ENCODE assay signal across 8 cellular contexts in the genomic region with DNA sequence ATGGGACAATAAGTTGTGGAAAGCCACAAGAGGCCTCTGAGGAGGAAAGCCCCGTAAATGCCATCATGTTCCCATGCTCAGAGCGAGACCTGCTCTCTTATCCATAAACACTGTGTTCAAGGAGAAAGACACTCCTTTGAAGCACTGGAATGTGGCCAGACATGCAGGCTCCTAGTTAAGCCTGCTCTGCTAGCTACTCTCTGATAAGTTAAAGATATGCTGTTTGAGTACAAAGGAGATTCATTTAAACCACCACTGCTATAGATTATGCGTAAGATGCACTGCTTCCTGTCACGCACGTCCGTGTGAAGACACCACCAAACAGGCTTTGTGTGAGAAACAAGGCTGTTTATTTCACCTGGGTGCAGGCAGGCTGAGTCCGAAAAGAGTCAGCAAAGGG. TPM values are rescaled to one million over a fixed set of nuclear protein-coding genes. Genes with fewer than 3 reads are reported as not detected.
DNase-seq lines count a peak whose midpoint lies in the region; ATAC-seq, FAIRE-seq and TF ChIP-seq lines count a peak whose summit lies in the region.
"Not testable (repeated sequence)": the region's sequence is repeated elsewhere in the genome, so short reads cannot be mapped to it uniquely, and the experiment has no call there.

No MANE protein-coding gene starts in this region.

- in situ Hi-C loops in HAP-1 (cut with MboI; ENCODE audit: low sequenced_read_pairs); HepG2 (cut with HindIII; ENCODE audit: extremely low pct_ligation_motif_present, low pct_unique_long_range_greater_than_20kb): not testable (repeated sequence)

- not testable (repeated sequence) for H3K4me2 ChIP-seq in PC-9; HepG2 (ENCODE audit: low read depth, low read length)
- peak overlapping the region; percentile 51 for H3K4me2 ChIP-seq in trophoblast cell (ENCODE audit: low read length)

- peak overlapping the region; percentile 23 for H4K8ac ChIP-seq in trophoblast cell (ENCODE audit: low read depth, low read length)

- not testable (repeated sequence) for H3K79me2 ChIP-seq in PC-9 (ENCODE audit: low read depth); HepG2 (ENCODE audit: insufficient read depth, low read length); trophoblast cell (ENCODE audit: control insufficient read depth, insufficient read depth, low read length, poor library complexity)

- H3K27ac ChIP-seq in PC-9; HepG2 (ENCODE audit: extremely low read length, insufficient read depth, low read length): not testable (repeated sequence)
- H3K27ac ChIP-seq in trophoblast cell (ENCODE audit: low read depth, low read length), result peak overlapping the region; percentile 97

- FAIRE-seq in HepG2 (lab: Jason Lieb, UNC), result not testable (repeated sequence)

- WGBS in HepG2 (ENCODE audit: low lambda C conversion rate), result 30% methylated on average over 7 of the region's 7 CpGs
- WGBS in trophoblast cell (ENCODE audit: extremely low coverage, insufficient coverage, insufficient read length), result no CpG with 5 or more reads among the region's 7 CpGs

- not testable (repeated sequence) for H2AK5ac ChIP-seq in trophoblast cell (ENCODE audit: low read length)

- H3K27ac Mint-ChIP-seq in activated CD4-positive, alpha-beta T cell treated with anti-CD3 and anti-CD28 coated beads, Interleukin-2, amount 10 ng/mL, durations not matched to agents 7 days and 5 days, result peak overlapping the region; percentile 82

- H3K4me3 Mint-ChIP-seq in activated CD4-positive, alpha-beta T cell treated with anti-CD3 and anti-CD28 coated beads, Interleukin-2, amount 10 ng/mL, durations not matched to agents 7 days and 5 days, result not testable (repeated sequence)

- H3K36me3 ChIP-seq in HAP-1 (replicated peaks); PC-9 (ENCODE audit: low read depth); HepG2 (replicated peaks in 1 of 2; ENCODE audit: control insufficient read depth in 1 of 2, insufficient read depth in 2 of 2, low read length in 2 of 2); trophoblast cell (ENCODE audit: control insufficient read depth in 1 of 2, insufficient read depth in 2 of 2, low read length in 2 of 2): not testable (repeated sequence)

- intact Hi-C loops in PC-9 (cut with micrococcal nuclease; ENCODE audit: unreplicated experiment), result loop anchor here (2.0 kb wide), 1 partner anchor 15 kb away; no protein-coding TSS in a partner anchor
- intact Hi-C loops in HepG2 (cut with micrococcal nuclease; ENCODE audit: unreplicated experiment), result not testable (repeated sequence)

- H2BK5ac ChIP-seq in trophoblast cell (ENCODE audit: low read depth, low read length, poor library complexity), result peak overlapping the region; percentile 95

- not testable (repeated sequence) for H3K23ac ChIP-seq in trophoblast cell (ENCODE audit: low read length)

- peak overlapping the region; percentile 97 for H2BK12ac ChIP-seq in trophoblast cell (ENCODE audit: low read length)

- H3K14ac ChIP-seq in trophoblast cell (ENCODE audit: low read length), result not testable (repeated sequence)

- H4K12ac ChIP-seq in trophoblast cell (ENCODE audit: low read depth, low read length), result not testable (repeated sequence)

- H3K79me1 ChIP-seq in trophoblast cell (ENCODE audit: low read length), result peaks cover 24% of the 10 kb centered on the region

- DNase-seq in HAP-1 (ENCODE audit: low spot score in 2 of 2) (peak; percentile 34 to 54), PC-9 (peak; percentile 40 to 46), epithelial cell of esophagus (ENCODE audit: low read depth) (peak; percentile 10), HepG2 (ENCODE audit: low spot score) (peak; percentile 14), trophoblast cell (peak; percentile 73 to 76), ureter (ENCODE audit: low spot score) (peak; percentile 53)
- DNase-seq in activated CD4-positive, alpha-beta T cell treated with anti-CD3 and anti-CD28 coated beads, Interleukin-2, amount 10 ng/mL, durations not matched to agents 7 days and 5 days, result peak; percentile 10
- peak; percentile 5 for DNase-seq in activated effector memory CD4-positive, alpha-beta T cell treated with Interleukin-2 at 50 U/mL for 16 hours

- TF ChIP-seq POLR2A in HepG2 (IDR thresholded peaks at IDR 0.05; ENCODE audit: insufficient read depth in 1 of 2, low read depth in 2 of 2, low read length in 2 of 2), result not testable (repeated sequence)

- peaks cover 30% of the 10 kb centered on the region for H3K4me1 Mint-ChIP-seq in activated CD4-positive, alpha-beta T cell treated with anti-CD3 and anti-CD28 coated beads, Interleukin-2, amount 10 ng/mL, durations not matched to agents 7 days and 5 days

- BruUV-seq in PC-9 (replicated peaks; lab: Mats Ljungman, UMichigan); HepG2 (replicated peaks; lab: Mats Ljungman, UMichigan): not testable (repeated sequence)

- TF ChIP-seq EP300 in HepG2 (IDR thresholded peaks at IDR 0.05; ENCODE audit: low read depth in 2 of 2, low read length in 2 of 2); HepG2 (CRISPR knock-in tag; IDR thresholded peaks at IDR 0.05; ENCODE audit: borderline replicate concordance): not testable (repeated sequence)

- H3K4ac ChIP-seq in trophoblast cell (ENCODE audit: low read depth, low read length), result not testable (repeated sequence)

- H3K4me3 ChIP-seq in HAP-1; PC-9; epithelial cell of esophagus (ENCODE audit: low read length); HepG2 (replicated peaks in 1 of 3; ENCODE audit: insufficient read depth in 1 of 3, low read depth in 2 of 3, low read length in 3 of 3); trophoblast cell (ENCODE audit: low read depth, low read length): not testable (repeated sequence)

- not testable (repeated sequence) for H3K9me3 Mint-ChIP-seq in activated CD4-positive, alpha-beta T cell treated with anti-CD3 and anti-CD28 coated beads, Interleukin-2, amount 10 ng/mL, durations not matched to agents 7 days and 5 days

- not testable (repeated sequence) for H3F3A ChIP-seq in PC-9 (ENCODE audit: insufficient read depth, low read depth)

- not testable (repeated sequence) for H3K9ac ChIP-seq in HepG2 (ENCODE audit: insufficient read depth, low read depth, low read length); trophoblast cell (ENCODE audit: low read length)

- peak overlapping the region; percentile 100 for H2BK120ac ChIP-seq in trophoblast cell (ENCODE audit: insufficient read depth, low read length, poor library complexity)

- H3K36me3 Mint-ChIP-seq in activated CD4-positive, alpha-beta T cell treated with anti-CD3 and anti-CD28 coated beads, Interleukin-2, amount 10 ng/mL, durations not matched to agents 7 days and 5 days (ENCODE audit: low read depth), result not testable (repeated sequence)

- H3K18ac ChIP-seq in trophoblast cell (ENCODE audit: low read length), result not testable (repeated sequence)

- H3K9me2 ChIP-seq in PC-9 (ENCODE audit: insufficient read depth), result not testable (repeated sequence)

- POLR2A ChIA-PET in PC-9 (lab: Charles Lee; ENCODE audit: unreplicated experiment), result interaction anchor here (0.6 kb wide), 1 partner anchor 162 kb away, joined by 4 read pairs; no protein-coding TSS in a partner anchor
- POLR2A ChIA-PET in activated CD4-positive, alpha-beta T cell treated with anti-CD3 and anti-CD28 coated beads, Interleukin-2, amount 10 ng/mL, durations not matched to agents 7 days and 5 days (lab: Charles Lee); HepG2 (lab: Yijun Ruan, JAX): not testable (repeated sequence)

- TF ChIP-seq RAD21 in HepG2 (CRISPR knock-in tag; IDR thresholded peaks at IDR 0.05), result not testable (repeated sequence)

- CTCF ChIA-PET in PC-9 (lab: Charles Lee); activated CD4-positive, alpha-beta T cell treated with anti-CD3 and anti-CD28 coated beads, Interleukin-2, amount 10 ng/mL, durations not matched to agents 7 days and 5 days (lab: Charles Lee); HepG2 (lab: Yijun Ruan, JAX; ENCODE audit: low intra/inter-chr PET ratio, low total read pairs): not testable (repeated sequence)

- not testable (repeated sequence) for H3K27me3 Mint-ChIP-seq in activated CD4-positive, alpha-beta T cell treated with anti-CD3 and anti-CD28 coated beads, Interleukin-2, amount 10 ng/mL, durations not matched to agents 7 days and 5 days

- H3K9me3 ChIP-seq in HAP-1; PC-9 (ENCODE audit: insufficient read depth, low read depth); HepG2 (ENCODE audit: low read length); trophoblast cell (ENCODE audit: insufficient read depth, low read depth, low read length): not testable (repeated sequence)

- H3K27me3 ChIP-seq in HAP-1 (ENCODE audit: low read depth); PC-9 (ENCODE audit: insufficient read depth, low read depth); HepG2 (ENCODE audit: control insufficient read depth in 1 of 2, insufficient read depth in 2 of 2, low read length in 2 of 2); trophoblast cell (ENCODE audit: insufficient read depth, low read length): not testable (repeated sequence)

- not testable (repeated sequence) for H2AFZ ChIP-seq in PC-9; HepG2 (ENCODE audit: low read length); trophoblast cell (ENCODE audit: insufficient read depth, low read length, poor library complexity)

- not testable (repeated sequence) for TF ChIP-seq CTCF in PC-9 (conservative IDR thresholded peaks at IDR 0.05); epithelial cell of esophagus (IDR thresholded peaks at IDR 0.05; ENCODE audit: insufficient read depth, low read depth, low read length, missing control alignments); HepG2 (CRISPR knock-in tag; IDR thresholded peaks at IDR 0.05)

- H4K20me1 ChIP-seq in PC-9 (ENCODE audit: insufficient read depth); HepG2 (ENCODE audit: insufficient read depth, low read length): not testable (repeated sequence)

- H3K4me1 ChIP-seq in HAP-1 (peaks cover 47% of the 10 kb centered on the region), trophoblast cell (ENCODE audit: control insufficient read depth in 1 of 2, insufficient read depth in 2 of 2, low read length in 2 of 2) (peaks cover 17 to 28% of the 10 kb centered on the region in 2 experiments)
- H3K4me1 ChIP-seq in PC-9 (replicated peaks; ENCODE audit: insufficient read depth); HepG2 (ENCODE audit: insufficient read depth, low read length): not testable (repeated sequence)

- peak overlapping the region; percentile 96 for H4K91ac ChIP-seq in trophoblast cell (ENCODE audit: low read depth, low read length)

- not testable (repeated sequence) for ATAC-seq in HepG2

RNA-seq across cellular contexts. Expression of a gene that starts 40.5 kb away (rescaled TPM):
- 129 and 131 TPM in 2 replicates for total RNA-seq in PC-9 (2021)
- 10 to 100 TPM; 63.8 to 64.4 TPM for total RNA-seq in activated CD4-positive, alpha-beta T cell treated with anti-CD3 and anti-CD28 coated beads, Interleukin-2, amount 10 ng/mL, durations not matched to agents 7 days and 5 days
- total RNA-seq in HepG2 (2016; rRNA removed; fragmentation: Illumina TruSeq; extraction: Trizol), result 99.6 and 170 TPM in 2 replicates
- total RNA-seq in HepG2 (2016; cell fraction: cytosol; rRNA removed; fragmentation: Illumina TruSeq; extraction: Trizol; ENCODE audit: low read depth), result 13.4 and 18.2 TPM in 2 replicates
- 100 and 169 TPM in 2 replicates for total RNA-seq in HepG2 (2016; cell fraction: insoluble cytoplasmic fraction; rRNA removed; fragmentation: Illumina TruSeq; extraction: Trizol)
- total RNA-seq in HepG2 (2016; cell fraction: membrane; rRNA removed; fragmentation: Illumina TruSeq; extraction: Trizol), result 32.7 and 41.5 TPM in 2 replicates
- 71.4 and 71.5 TPM in 2 replicates for total RNA-seq in HepG2 (2016; cell fraction: nucleus; rRNA removed; fragmentation: Illumina TruSeq; extraction: Trizol)
- polyA plus RNA-seq in HepG2 (2011; rRNA removed), result 72.0 and 114 TPM in 2 replicates
- polyA plus RNA-seq in HepG2 (2011; cell fraction: cytosol; rRNA removed), result 55.6 and 87.9 TPM in 2 replicates
- 32.5 and 37.3 TPM in 2 replicates for polyA plus RNA-seq in HepG2 (2011; cell fraction: nucleus; rRNA removed)
- 131 and 160 TPM in 2 replicates for polyA plus RNA-seq in HepG2 (2012)
- 12.6 TPM in 2 replicates for polyA plus RNA-seq in HepG2 (2016; cell fraction: cytosol; fragmentation: Illumina TruSeq; extraction: Trizol; ENCODE audit: low read depth)
- polyA plus RNA-seq in HepG2 (2016; cell fraction: insoluble cytoplasmic fraction; fragmentation: Illumina TruSeq; extraction: Trizol; ENCODE audit: low read depth), result 222 and 244 TPM in 2 replicates
- 18.9 and 24.6 TPM in 2 replicates for polyA plus RNA-seq in HepG2 (2016; cell fraction: membrane; fragmentation: Illumina TruSeq; extraction: Trizol; ENCODE audit: low read depth)
- polyA plus RNA-seq in HepG2 (2016; cell fraction: nucleus; fragmentation: Illumina TruSeq; extraction: Trizol; ENCODE audit: insufficient read depth, low read depth), result 110 and 116 TPM in 2 replicates
- 74.4 and 82.8 TPM in 2 replicates for polyA minus RNA-seq in HepG2 (2011; rRNA and poly(A)+ RNA removed; ENCODE audit: low replicate concordance)
- 103 and 123 TPM in 2 replicates for polyA minus RNA-seq in HepG2 (2011; cell fraction: cytosol; rRNA and poly(A)+ RNA removed)
- 90.6 and 114 TPM in 2 replicates for polyA minus RNA-seq in HepG2 (2011; cell fraction: nucleus; rRNA and poly(A)+ RNA removed)
- polyA plus RNA-seq in trophoblast cell (2013), result 145 TPM in 2 replicates
- 78.1 TPM for total RNA-seq in ureter

Comparison
In these comparisons a context has a peak if more than half of its experiments do, and no peak if none do; other contexts are left out.
1. DNase-seq: peak in every context shown above with its lines; median percentile 74 in trophoblast cell; 53 in ureter; 44 in HAP-1; 43 in PC-9; 14 in HepG2; 10 in activated CD4-positive, alpha-beta T cell treated with anti-CD3 and anti-CD28 coated beads, Interleukin-2, amount 10 ng/mL, durations not matched to agents 7 days and 5 days; 10 in epithelial cell of esophagus; 5 in activated effector memory CD4-positive, alpha-beta T cell treated with Interleukin-2 at 50 U/mL for 16 hours.